1 cellular context compared by ENCODE assay signal in the genomic region with DNA sequence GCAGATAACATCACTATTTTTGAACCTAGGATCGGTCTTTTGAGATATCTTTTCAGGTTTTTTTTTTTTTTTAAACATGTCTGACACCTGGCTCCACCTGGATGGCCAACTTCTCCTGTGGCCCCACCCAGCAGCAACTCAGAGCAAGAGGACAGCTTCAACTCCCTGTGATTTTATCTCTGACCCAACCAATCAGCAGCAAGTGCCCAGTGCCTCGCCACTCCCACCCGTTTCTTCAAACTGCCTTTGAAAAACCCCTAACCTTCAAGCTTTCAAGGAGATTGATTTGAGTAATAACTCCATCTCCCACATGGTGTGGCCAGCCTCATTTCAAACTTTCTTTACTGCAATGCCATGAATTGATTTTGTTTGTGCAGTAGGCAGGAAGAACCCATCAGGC.
TF ChIP-seq lines count a peak whose summit lies in the region.

No MANE protein-coding gene starts in this region.

TF ChIP-seq in GM23338, 12 proteins besides CTCF, POLR2A, EP300 and RAD21 (continued from another document):
- TF ChIP-seq EZH2 (IDR thresholded peaks at IDR 0.05; ENCODE audit: low read depth, unreplicated experiment) (no peak), ZNF331 (CRISPR knock-in tag; IDR thresholded peaks at IDR 0.05; ENCODE audit: low read depth) (no peak)
